In genomic region chrX:151675121-151675746, GRCh38 we compare ENCODE assay signal across 19 cellular contexts. TPM values are rescaled to one million over a fixed set of nuclear protein-coding genes. Genes with fewer than 3 reads are reported as not detected.
DNase-seq lines count a peak whose midpoint lies in the region; ATAC-seq, FAIRE-seq and TF ChIP-seq lines count a peak whose summit lies in the region.
"Had no signal": no experiment of that assay in that cellular context is flagged by ENCODE, and none has a peak within 500 bp of the region (broad histone marks: within the 10 kb centered on the region; RNA-seq: fewer than 3 reads in every experiment).

No MANE protein-coding gene starts in this region.

- intact Hi-C loops in kidney (cut with DNase I), result no loop called here
- intact Hi-C loops in natural killer cell (cut with micrococcal nuclease), result no loop called here

- H3K36me3 ChIP-seq in kidney (ENCODE audit: control insufficient read depth in 1 of 2, insufficient read depth in 2 of 2, low read length in 2 of 2), result no peaks in the 10 kb centered on the region
- H3K36me3 ChIP-seq: BLaER1 had no signal

- no peak for FAIRE-seq in kidney (lab: Jason Lieb, UNC)
- FAIRE-seq: GM12892 had no signal

- no peak overlapping the region for H3K9ac ChIP-seq in kidney (ENCODE audit: low read length in 2 of 2)
- H3K9ac ChIP-seq: BLaER1 had no signal

- no peak overlapping the region for H3K4me3 ChIP-seq in kidney (ENCODE audit: low read length in 2 of 2)
- H3K4me3 ChIP-seq: BLaER1 had no signal

- H3K27me3 Mint-ChIP-seq in natural killer cell (ENCODE audit: low read depth in 2 of 2) (peaks cover 4 to 9% of the 10 kb centered on the region in 2 donors), nephron progenitor cell (ENCODE audit: low read depth, poor library complexity) (no peaks in the 10 kb centered on the region)

- no peaks in the 10 kb centered on the region for H3K4me1 ChIP-seq in kidney (ENCODE audit: control insufficient read depth in 1 of 2, insufficient read depth in 1 of 2, low read depth in 1 of 2, low read length in 2 of 2)
- H3K4me1 ChIP-seq: BLaER1, Caco-2 had no signal

- no peaks in the 10 kb centered on the region for H3K36me3 Mint-ChIP-seq in natural killer cell
- no peaks in the 10 kb centered on the region for H3K36me3 Mint-ChIP-seq in nephron progenitor cell (ENCODE audit: low read depth)
- H3K36me3 Mint-ChIP-seq: CD8-positive, alpha-beta memory T cell; IgD-negative memory B cell had no signal

- peak; percentile 49 for DNase-seq in DMS 273 (lab: John Stamatoyannopoulos, UW; ENCODE audit: unreplicated experiment)
- no peak for DNase-seq in DMS 273 treated with DMSO at 0.1 percent for 48 hours (lab: John Stamatoyannopoulos, UW)
- DNase-seq in NCI-H82 treated with DMSO at 0.1 percent for 48 hours (lab: John Stamatoyannopoulos, UW; ENCODE audit: unreplicated experiment), result peak; percentile 8
- peak; percentile 7 for DNase-seq in iPS-NIHi11 (ENCODE audit: low spot score)
- DNase-seq in kidney, result no peak
- no peak for DNase-seq in natural killer cell
- no peak for DNase-seq in nephron progenitor cell
- DNase-seq: AML-193; Caco-2; CD8-positive, alpha-beta memory T cell; DMS79; GDM1; GOT3; H9 had no signal

- TF ChIP-seq CTCF in kidney (IDR thresholded peaks at IDR 0.05; ENCODE audit: borderline replicate concordance, extremely low read depth, insufficient read depth) (no peak), natural killer cell (IDR thresholded peaks at IDR 0.05) (no peak), nephron progenitor cell (IDR thresholded peaks at IDR 0.05) (no peak)

- H3K4me1 Mint-ChIP-seq in natural killer cell, result no peaks in the 10 kb centered on the region
- H3K4me1 Mint-ChIP-seq in nephron progenitor cell, result peaks cover 22% of the 10 kb centered on the region
- H3K4me1 Mint-ChIP-seq: CD8-positive, alpha-beta memory T cell had no signal

- H3K4me3 Mint-ChIP-seq in natural killer cell (no peak overlapping the region), nephron progenitor cell (no peak overlapping the region)
- H3K4me3 Mint-ChIP-seq: CD8-positive, alpha-beta memory T cell; H9 had no signal

- H3K27ac Mint-ChIP-seq in natural killer cell, result no peak overlapping the region
- H3K27ac Mint-ChIP-seq in nephron progenitor cell, result no peak overlapping the region
- H3K27ac Mint-ChIP-seq: CD8-positive, alpha-beta memory T cell; H9; IgD-negative memory B cell had no signal

- no peaks in the 10 kb centered on the region for H3K9me3 Mint-ChIP-seq in natural killer cell
- peaks cover 65% of the 10 kb centered on the region for H3K9me3 Mint-ChIP-seq in nephron progenitor cell
- H3K9me3 Mint-ChIP-seq: CD8-positive, alpha-beta memory T cell had no signal

- no peak overlapping the region for H3K27ac ChIP-seq in kidney (ENCODE audit: low read depth in 2 of 2, low read length in 2 of 2)
- H3K27ac ChIP-seq: 22Rv1, BLaER1 had no signal

- H3K9me3 ChIP-seq in kidney (ENCODE audit: control insufficient read depth in 1 of 2, low read length in 2 of 2), result no peaks in the 10 kb centered on the region
- H3K9me3 ChIP-seq: BLaER1, Caco-2 had no signal

- ATAC-seq in natural killer cell, result no peak

RNA-seq across cellular contexts. Expression of gene PRRG3, which starts 20.0 kb away (rescaled TPM):
- 0.44 TPM for total RNA-seq in kidney
- 0.24 TPM for polyA plus RNA-seq in kidney (ENCODE audit: insufficient read depth, low read depth, low replicate concordance)
- not detected for total RNA-seq in natural killer cell
- total RNA-seq: Caco-2; CD8-positive, alpha-beta memory T cell; HT1080 had no signal
- polyA plus RNA-seq: CD8-positive, alpha-beta memory T cell; IgD-negative memory B cell had no signal

RNA-seq across cellular contexts. Expression of gene FATE1, which starts 40.6 kb away (rescaled TPM):
- total RNA-seq in kidney, result not detected
- polyA plus RNA-seq in kidney (ENCODE audit: insufficient read depth, low read depth, low replicate concordance), result 0.52 TPM
- not detected for total RNA-seq in natural killer cell
- total RNA-seq: Caco-2; CD8-positive, alpha-beta memory T cell; H9; HT1080 had no signal
- polyA plus RNA-seq: CD8-positive, alpha-beta memory T cell; IgD-negative memory B cell had no signal

RNA-seq across cellular contexts. Expression of gene CNGA2, which starts 59.3 kb away (rescaled TPM):
- total RNA-seq in kidney (not detected), natural killer cell (not detected)
- polyA plus RNA-seq in kidney (ENCODE audit: insufficient read depth, low read depth, low replicate concordance), result not detected
- total RNA-seq: Caco-2; CD8-positive, alpha-beta memory T cell; H9; HT1080 had no signal
- polyA plus RNA-seq: CD8-positive, alpha-beta memory T cell; IgD-negative memory B cell had no signal

Comparison
In these comparisons a context has a peak if more than half of its experiments do, and no peak if none do; other contexts are left out.
1. DNase-seq: peak in DMS 273 (single experiment), NCI-H82 treated with DMSO at 0.1 percent for 48 hours (single experiment) and iPS-NIHi11 (single experiment); none in DMS 273 treated with DMSO at 0.1 percent for 48 hours (single experiment), kidney (single experiment), natural killer cell (single experiment) and nephron progenitor cell (single experiment).